In the genomic region with DNA sequence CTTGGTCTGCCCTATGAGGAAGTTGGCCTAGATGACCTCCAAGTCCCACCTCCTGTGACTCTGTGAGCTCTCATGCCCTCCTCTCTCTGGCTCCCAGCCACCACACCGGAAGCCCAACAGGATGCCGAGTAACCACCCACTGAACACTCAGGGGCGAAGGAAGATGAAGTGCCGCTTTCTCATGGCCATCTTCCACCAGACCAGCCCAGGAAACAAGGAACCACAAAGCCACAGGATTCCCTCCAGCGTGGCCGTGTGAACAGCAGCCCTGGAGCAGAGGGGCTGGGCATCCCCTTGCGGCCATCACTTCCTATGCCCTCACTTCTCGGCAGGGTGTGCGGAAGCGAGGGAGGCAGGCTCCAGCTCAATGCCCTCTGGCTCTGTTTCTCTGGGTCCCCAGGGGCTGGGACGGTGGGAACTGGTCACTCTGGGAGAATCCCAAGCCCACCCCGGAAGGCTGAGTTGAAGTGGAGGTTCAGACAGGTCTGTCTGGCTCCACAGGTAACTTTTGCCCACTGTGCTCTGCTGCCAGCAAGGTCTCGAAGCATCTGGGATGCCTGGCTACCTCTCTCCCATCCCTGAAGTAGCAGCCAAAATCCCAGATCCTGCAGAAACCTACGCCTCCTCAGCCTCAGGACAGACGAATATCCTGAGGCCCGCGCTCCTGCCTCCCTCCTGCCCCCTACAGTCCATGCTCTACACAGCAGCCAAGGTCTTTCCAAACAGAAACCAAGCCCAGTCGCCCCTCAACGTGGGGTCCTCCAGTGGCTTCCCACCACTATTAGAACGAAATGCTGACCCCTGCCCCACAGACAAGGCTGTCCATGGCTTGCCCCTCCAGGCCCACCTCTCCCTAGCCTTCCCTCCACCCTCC, we compare ENCODE assay signal across 8 cellular contexts. TPM values are rescaled to one million over a fixed set of nuclear protein-coding genes. Genes with fewer than 3 reads are reported as not detected.
A peak's percentile ranks its signal among the peaks of the same experiment; 100 is the strongest.
DNase-seq lines count a peak whose midpoint lies in the region; ATAC-seq and TF ChIP-seq lines count a peak whose summit lies in the region.

No MANE protein-coding gene starts in this region.

- H3K27me3 ChIP-seq in mononuclear cell (ENCODE audit: insufficient read depth, low read length) = no peaks in the 10 kb centered on the region

- TF ChIP-seq CTCF in GM12872 (IDR thresholded peaks at IDR 0.05; ENCODE audit: insufficient read depth, low read depth, low read length) = peak; percentile 68

- no peaks in the 10 kb centered on the region for H3K9me3 ChIP-seq in mononuclear cell (ENCODE audit: low read depth, low read length)

- peaks cover 94% of the 10 kb centered on the region for H3K4me1 ChIP-seq in mononuclear cell (ENCODE audit: insufficient read depth, low read length)

- peak overlapping the region; percentile 18 for H3K4me3 ChIP-seq in mononuclear cell (ENCODE audit: low read length)

- peak; percentile 59 for ATAC-seq in HG02571 (IDR thresholded peaks at IDR 0.05; ENCODE audit: unreplicated experiment)

- DNase-seq in NCI-H2196 (lab: John Stamatoyannopoulos, UW; ENCODE audit: unreplicated experiment) = peak; percentile 62
- DNase-seq in activated CD4-positive, alpha-beta T cell treated with anti-CD3 and anti-CD28 coated beads, Interleukin-2, amount 50 U/mL, for 48 hours = peak; percentile 76 to 84
- DNase-seq in ecto neural progenitor cell (ENCODE audit: low spot score) = peak; percentile 83
- peak; percentile 59 to 67 for DNase-seq in stimulated activated CD8-positive, alpha-beta memory T cell treated with anti-CD3 and anti-CD28 coated beads, Interleukin-4, amount 100 ng/mL, for 4 hours (ENCODE audit: low read depth in 2 of 2, low spot score in 1 of 2)
- DNase-seq in NCI-H2081 treated with DMSO at 0.1 percent for 48 hours (lab: John Stamatoyannopoulos, UW) = no peak

RNA-seq across cellular contexts. Expression of a gene that starts 44.2 kb away (rescaled TPM):
- total RNA-seq in mononuclear cell = 72.4 TPM
